Comparison of ENCODE assay signal across 18 cellular contexts in genomic region chr16:57765160-57765728, GRCh38. TPM values are rescaled to one million over a fixed set of nuclear protein-coding genes. Genes with fewer than 3 reads are reported as not detected.
A peak's percentile ranks its signal among the peaks of the same experiment; 100 is the strongest.
DNase-seq lines count a peak whose midpoint lies in the region; ATAC-seq, FAIRE-seq and TF ChIP-seq lines count a peak whose summit lies in the region.
"Had no signal": no experiment of that assay in that cellular context is flagged by ENCODE, and none has a peak within 500 bp of the region (broad histone marks: within the 10 kb centered on the region; RNA-seq: fewer than 3 reads in every experiment).

No MANE protein-coding gene starts in this region.

- H3K36me3 ChIP-seq in HepG2 (replicated peaks in 1 of 2; ENCODE audit: control insufficient read depth in 1 of 2, insufficient read depth in 2 of 2, low read length in 2 of 2) = peaks cover 31 to 59% of the 10 kb centered on the region in 2 experiments
- peaks cover 3 to 69% (median 31%) of the 10 kb centered on the region in 4 donors for H3K36me3 ChIP-seq in right lobe of liver
- H3K36me3 ChIP-seq in kidney (ENCODE audit: control insufficient read depth in 1 of 2, insufficient read depth in 2 of 2, low read length in 2 of 2) = peaks cover 37 to 84% of the 10 kb centered on the region in 2 donors
- H3K36me3 ChIP-seq: HAP-1 had no signal

- FAIRE-seq in HepG2 (lab: Jason Lieb, UNC) = no peak
- no peak for FAIRE-seq in kidney (lab: Jason Lieb, UNC)
- FAIRE-seq: A204.1 had no signal

- WGBS in HepG2 (ENCODE audit: low lambda C conversion rate) = 96% methylated on average over 17 of the region's 17 CpGs
- 95% methylated on average over 10 of the region's 17 CpGs for WGBS in right lobe of liver (ENCODE audit: insufficient coverage, low coverage, low lambda C conversion rate, missing lambda C conversion rate)

- in situ Hi-C loops in HepG2 (cut with HindIII; ENCODE audit: extremely low pct_ligation_motif_present, low pct_unique_long_range_greater_than_20kb) = no loop called here

- no peak overlapping the region for H3K9ac ChIP-seq in HepG2 (ENCODE audit: insufficient read depth, low read depth, low read length)
- no peak overlapping the region for H3K9ac ChIP-seq in kidney (ENCODE audit: low read length in 2 of 2)

- no peak for TF ChIP-seq EP300 in HepG2 (IDR thresholded peaks at IDR 0.05; ENCODE audit: low read depth in 2 of 2, low read length in 2 of 2)
- no peak for TF ChIP-seq EP300 in HepG2 (CRISPR knock-in tag; IDR thresholded peaks at IDR 0.05; ENCODE audit: borderline replicate concordance)

- H3K4me2 ChIP-seq in HepG2 (ENCODE audit: low read depth, low read length) = no peak overlapping the region

- intact Hi-C loops in HepG2 (cut with micrococcal nuclease; ENCODE audit: unreplicated experiment) = no loop called here
- intact Hi-C loops in right lobe of liver (cut with DNase I) = loop anchor here in 1 of 2 donors (10.0 kb wide), 1 partner anchor 250 kb away; no protein-coding TSS in a partner anchor
- intact Hi-C loops in kidney (cut with DNase I) = loop anchor here (10.0 kb wide), 1 partner anchor 230 kb away; no protein-coding TSS in a partner anchor
- intact Hi-C loops in left colon (cut with DNase I, micrococcal nuclease) = no loop called here

- CTCF ChIA-PET in HepG2 (lab: Yijun Ruan, JAX; ENCODE audit: low intra/inter-chr PET ratio, low total read pairs) (no interaction called here), RWPE1 (lab: Yijun Ruan, JAX) (interaction anchor here (0.6 to 1.0 kb wide), 2 partner anchors 9 to 236 kb away, joined by 3 to 4 read pairs; partner anchors contain the start of gene USB1)

- no peaks in the 10 kb centered on the region for H3K9me3 Mint-ChIP-seq in activated T-helper 17 cell treated with anti-CD3 and anti-CD28 coated beads, Interleukin-2, amount 50 U/mL, for 72 hours

- BruUV-seq in HepG2 (replicated peaks; lab: Mats Ljungman, UMichigan) = no TSS peak

- no peaks in the 10 kb centered on the region for H3K27me3 ChIP-seq in HepG2 (ENCODE audit: control insufficient read depth in 1 of 2, insufficient read depth in 2 of 2, low read length in 2 of 2)
- H3K27me3 ChIP-seq in right lobe of liver = no peaks in the 10 kb centered on the region

- H3K27me3 Mint-ChIP-seq in activated T-helper 17 cell treated with anti-CD3 and anti-CD28 coated beads, Interleukin-2, amount 50 U/mL, for 72 hours = no peaks in the 10 kb centered on the region

- no peak for TF ChIP-seq CTCF in HepG2 (CRISPR knock-in tag; IDR thresholded peaks at IDR 0.05)
- no peak for TF ChIP-seq CTCF in right lobe of liver (IDR thresholded peaks at IDR 0.05)
- TF ChIP-seq CTCF in RWPE1 (conservative IDR thresholded peaks at IDR 0.05; ENCODE audit: low read depth) = no peak
- TF ChIP-seq CTCF in kidney (IDR thresholded peaks at IDR 0.05; ENCODE audit: borderline replicate concordance, extremely low read depth, insufficient read depth) = no peak

- no peak overlapping the region for H2AFZ ChIP-seq in HepG2 (ENCODE audit: low read length)

- POLR2A ChIA-PET in HepG2 (lab: Yijun Ruan, JAX) = interaction anchor here (1.0 to 1.5 kb wide), 2 partner anchors 17 to 30 kb away, joined by 3 to 5 read pairs; partner anchors contain the start of gene KATNB1
- POLR2A ChIA-PET in RWPE1 (lab: Yijun Ruan, JAX; ENCODE audit: low non-redundant PET) = no interaction called here

- no peak for TF ChIP-seq RAD21 in HepG2 (CRISPR knock-in tag; IDR thresholded peaks at IDR 0.05)

- no peaks in the 10 kb centered on the region for H4K20me1 ChIP-seq in HepG2 (ENCODE audit: insufficient read depth, low read length)

- no peak overlapping the region for H3K27ac ChIP-seq in HepG2 (ENCODE audit: extremely low read length, insufficient read depth, low read length)
- H3K27ac ChIP-seq in right lobe of liver = no peak overlapping the region
- H3K27ac ChIP-seq in RWPE1 = peak overlapping the region; percentile 90
- no peak overlapping the region for H3K27ac ChIP-seq in kidney (ENCODE audit: low read depth in 2 of 2, low read length in 2 of 2)

- H3K4me1 Mint-ChIP-seq in activated T-helper 17 cell treated with anti-CD3 and anti-CD28 coated beads, Interleukin-2, amount 50 U/mL, for 72 hours = no peaks in the 10 kb centered on the region

- ATAC-seq in HepG2 = no peak
- ATAC-seq in right lobe of liver = no peak
- ATAC-seq in left colon = no peak
- ATAC-seq in activated T-helper 17 cell treated with anti-CD3 and anti-CD28 coated beads, Interleukin-2, amount 50 U/mL, for 72 hours (replicated peaks) = no peak

- no peak overlapping the region for H3K4me3 Mint-ChIP-seq in activated T-helper 17 cell treated with anti-CD3 and anti-CD28 coated beads, Interleukin-2, amount 50 U/mL, for 72 hours
- H3K4me3 Mint-ChIP-seq: CD14-positive monocyte had no signal

- no peak overlapping the region for H3K27ac Mint-ChIP-seq in activated T-helper 17 cell treated with anti-CD3 and anti-CD28 coated beads, Interleukin-2, amount 50 U/mL, for 72 hours

- no peaks in the 10 kb centered on the region for H3K9me3 ChIP-seq in HepG2 (ENCODE audit: low read length)
- no peaks in the 10 kb centered on the region for H3K9me3 ChIP-seq in right lobe of liver
- H3K9me3 ChIP-seq in kidney (ENCODE audit: control insufficient read depth in 1 of 2, low read length in 2 of 2) = no peaks in the 10 kb centered on the region
- H3K9me3 ChIP-seq: HAP-1, SK-N-SH had no signal

- TF ChIP-seq POLR2A in HepG2 (IDR thresholded peaks at IDR 0.05; ENCODE audit: insufficient read depth in 1 of 2, low read depth in 2 of 2, low read length in 2 of 2) = no peak
- no peak for TF ChIP-seq POLR2A in right lobe of liver (IDR thresholded peaks at IDR 0.05)

- H3K4me1 ChIP-seq in HepG2 (ENCODE audit: insufficient read depth, low read length) (no peaks in the 10 kb centered on the region), right lobe of liver (no peaks in the 10 kb centered on the region), kidney (ENCODE audit: control insufficient read depth in 1 of 2, insufficient read depth in 1 of 2, low read depth in 1 of 2, low read length in 2 of 2) (no peaks in the 10 kb centered on the region)
- H3K4me1 ChIP-seq: HAP-1 had no signal

- H3K4me3 ChIP-seq in HepG2 (replicated peaks in 1 of 3; ENCODE audit: insufficient read depth in 1 of 3, low read depth in 2 of 3, low read length in 3 of 3) (no peak overlapping the region), right lobe of liver (no peak overlapping the region), kidney (ENCODE audit: low read length in 2 of 2) (no peak overlapping the region)
- H3K4me3 ChIP-seq: HAP-1 had no signal

- H3K36me3 Mint-ChIP-seq in activated T-helper 17 cell treated with anti-CD3 and anti-CD28 coated beads, Interleukin-2, amount 50 U/mL, for 72 hours (ENCODE audit: low read depth) = no peaks in the 10 kb centered on the region
- H3K36me3 Mint-ChIP-seq: CD14-positive monocyte had no signal

- no peak for DNase-seq in HepG2 (ENCODE audit: low spot score)
- no peak for DNase-seq in right lobe of liver
- no peak for DNase-seq in RWPE1 (ENCODE audit: low spot score)
- peak; percentile 46 for DNase-seq in kidney
- no peak for DNase-seq in NCI-H2029 (lab: John Stamatoyannopoulos, UW)
- DNase-seq in AG08396 (ENCODE audit: low spot score) = no peak
- DNase-seq in left colon = no peak
- DNase-seq: AML-193, DMS 273 treated with DMSO at 0.1 percent for 48 hours, GDM1, NCI-H1417 treated with DMSO at 0.1 percent for 48 hours, NCI-H187 treated with DMSO at 0.1 percent for 48 hours, SHP77 treated with DMSO at 0.1 percent for 48 hours had no signal

- H3K79me2 ChIP-seq in HepG2 (ENCODE audit: insufficient read depth, low read length) = no peaks in the 10 kb centered on the region

RNA-seq across cellular contexts. Expression of gene KATNB1, which starts 29.7 kb away (rescaled TPM):
- total RNA-seq in HepG2 (2016; rRNA removed; fragmentation: Illumina TruSeq; extraction: Trizol) (25.2 and 31.5 TPM in 2 replicates), right lobe of liver (10 to 100 TPM in 2 of 6 experiments, 1 to 10 TPM in 4; 5.6 to 17.5 (median 8.5) TPM), kidney (14.5 TPM), left colon (10 to 100 TPM; 17.2 to 18.1 TPM)
- 14.2 and 18.3 TPM in 2 replicates for total RNA-seq in HepG2 (2016; cell fraction: cytosol; rRNA removed; fragmentation: Illumina TruSeq; extraction: Trizol; ENCODE audit: low read depth)
- total RNA-seq in HepG2 (2016; cell fraction: insoluble cytoplasmic fraction; rRNA removed; fragmentation: Illumina TruSeq; extraction: Trizol) = 21.2 and 33.1 TPM in 2 replicates
- 34.3 and 42.2 TPM in 2 replicates for total RNA-seq in HepG2 (2016; cell fraction: membrane; rRNA removed; fragmentation: Illumina TruSeq; extraction: Trizol)
- total RNA-seq in HepG2 (2016; cell fraction: nucleus; rRNA removed; fragmentation: Illumina TruSeq; extraction: Trizol) = 21.9 and 25.7 TPM in 2 replicates
- polyA plus RNA-seq in HepG2 (2011; rRNA removed) (39.8 and 43.5 TPM in 2 replicates), kidney (ENCODE audit: insufficient read depth, low read depth, low replicate concordance) (13.9 TPM)
- 17.4 and 27.7 TPM in 2 replicates for polyA plus RNA-seq in HepG2 (2011; cell fraction: cytosol; rRNA removed)
- 122 and 146 TPM in 2 replicates for polyA plus RNA-seq in HepG2 (2011; cell fraction: nucleus; rRNA removed)
- 16.2 and 20.9 TPM in 2 replicates for polyA plus RNA-seq in HepG2 (2012)
- 15.0 and 20.0 TPM in 2 replicates for polyA plus RNA-seq in HepG2 (2016; cell fraction: cytosol; fragmentation: Illumina TruSeq; extraction: Trizol; ENCODE audit: low read depth)
- polyA plus RNA-seq in HepG2 (2016; cell fraction: insoluble cytoplasmic fraction; fragmentation: Illumina TruSeq; extraction: Trizol; ENCODE audit: low read depth) = 22.6 and 30.3 TPM in 2 replicates
- polyA plus RNA-seq in HepG2 (2016; cell fraction: membrane; fragmentation: Illumina TruSeq; extraction: Trizol; ENCODE audit: low read depth) = 30.4 and 34.5 TPM in 2 replicates
- polyA plus RNA-seq in HepG2 (2016; cell fraction: nucleus; fragmentation: Illumina TruSeq; extraction: Trizol; ENCODE audit: insufficient read depth, low read depth) = 49.3 and 53.8 TPM in 2 replicates
- 29.8 and 60.0 TPM in 2 replicates for polyA minus RNA-seq in HepG2 (2011; rRNA and poly(A)+ RNA removed; ENCODE audit: low replicate concordance)
- polyA minus RNA-seq in HepG2 (2011; cell fraction: cytosol; rRNA and poly(A)+ RNA removed) = 13.6 and 19.1 TPM in 2 replicates
- 27.9 and 30.3 TPM in 2 replicates for polyA minus RNA-seq in HepG2 (2011; cell fraction: nucleus; rRNA and poly(A)+ RNA removed)
- total RNA-seq in activated T-helper 17 cell treated with anti-CD3 and anti-CD28 coated beads, Interleukin-2, amount 50 U/mL, for 72 hours = 10 to 100 TPM; 20.0 to 37.5 TPM

RNA-seq across cellular contexts. Expression of gene KIFC3, which starts 37.0 kb away (rescaled TPM):
- total RNA-seq in HepG2 (2016; rRNA removed; fragmentation: Illumina TruSeq; extraction: Trizol) (30.0 and 45.3 TPM in 2 replicates), right lobe of liver (10 to 100 TPM; 20.3 to 88.9 (median 46.4) TPM), kidney (109 TPM), left colon (1 to 10 TPM; 4.3 to 5.6 TPM)
- 11.2 and 13.3 TPM in 2 replicates for total RNA-seq in HepG2 (2016; cell fraction: cytosol; rRNA removed; fragmentation: Illumina TruSeq; extraction: Trizol; ENCODE audit: low read depth)
- 26.2 and 45.1 TPM in 2 replicates for total RNA-seq in HepG2 (2016; cell fraction: insoluble cytoplasmic fraction; rRNA removed; fragmentation: Illumina TruSeq; extraction: Trizol)
- total RNA-seq in HepG2 (2016; cell fraction: membrane; rRNA removed; fragmentation: Illumina TruSeq; extraction: Trizol) = 23.6 and 24.3 TPM in 2 replicates
- total RNA-seq in HepG2 (2016; cell fraction: nucleus; rRNA removed; fragmentation: Illumina TruSeq; extraction: Trizol) = 39.1 and 45.8 TPM in 2 replicates
- polyA plus RNA-seq in HepG2 (2011; rRNA removed) (42.1 and 70.6 TPM in 2 replicates), kidney (ENCODE audit: insufficient read depth, low read depth, low replicate concordance) (74.9 TPM)
- polyA plus RNA-seq in HepG2 (2011; cell fraction: cytosol; rRNA removed) = 43.4 and 59.0 TPM in 2 replicates
- 225 and 236 TPM in 2 replicates for polyA plus RNA-seq in HepG2 (2011; cell fraction: nucleus; rRNA removed)
- 21.3 and 43.4 TPM in 2 replicates for polyA plus RNA-seq in HepG2 (2012)
- polyA plus RNA-seq in HepG2 (2016; cell fraction: cytosol; fragmentation: Illumina TruSeq; extraction: Trizol; ENCODE audit: low read depth) = 14.4 and 14.6 TPM in 2 replicates
- 20.2 and 24.5 TPM in 2 replicates for polyA plus RNA-seq in HepG2 (2016; cell fraction: insoluble cytoplasmic fraction; fragmentation: Illumina TruSeq; extraction: Trizol; ENCODE audit: low read depth)
- 13.8 and 19.9 TPM in 2 replicates for polyA plus RNA-seq in HepG2 (2016; cell fraction: membrane; fragmentation: Illumina TruSeq; extraction: Trizol; ENCODE audit: low read depth)
- polyA plus RNA-seq in HepG2 (2016; cell fraction: nucleus; fragmentation: Illumina TruSeq; extraction: Trizol; ENCODE audit: insufficient read depth, low read depth) = 79.4 and 80.8 TPM in 2 replicates
- polyA minus RNA-seq in HepG2 (2011; rRNA and poly(A)+ RNA removed; ENCODE audit: low replicate concordance) = 132 and 141 TPM in 2 replicates
- polyA minus RNA-seq in HepG2 (2011; cell fraction: cytosol; rRNA and poly(A)+ RNA removed) = 31.9 and 33.7 TPM in 2 replicates
- polyA minus RNA-seq in HepG2 (2011; cell fraction: nucleus; rRNA and poly(A)+ RNA removed) = 94.9 and 117 TPM in 2 replicates
- 1 to 10 TPM in 1 of 2 donors, under 1 TPM in 1; 0.82 to 1.2 TPM for total RNA-seq in activated T-helper 17 cell treated with anti-CD3 and anti-CD28 coated beads, Interleukin-2, amount 50 U/mL, for 72 hours
